Comparison of ENCODE assay signal across 1 cellular context in the genomic region with DNA sequence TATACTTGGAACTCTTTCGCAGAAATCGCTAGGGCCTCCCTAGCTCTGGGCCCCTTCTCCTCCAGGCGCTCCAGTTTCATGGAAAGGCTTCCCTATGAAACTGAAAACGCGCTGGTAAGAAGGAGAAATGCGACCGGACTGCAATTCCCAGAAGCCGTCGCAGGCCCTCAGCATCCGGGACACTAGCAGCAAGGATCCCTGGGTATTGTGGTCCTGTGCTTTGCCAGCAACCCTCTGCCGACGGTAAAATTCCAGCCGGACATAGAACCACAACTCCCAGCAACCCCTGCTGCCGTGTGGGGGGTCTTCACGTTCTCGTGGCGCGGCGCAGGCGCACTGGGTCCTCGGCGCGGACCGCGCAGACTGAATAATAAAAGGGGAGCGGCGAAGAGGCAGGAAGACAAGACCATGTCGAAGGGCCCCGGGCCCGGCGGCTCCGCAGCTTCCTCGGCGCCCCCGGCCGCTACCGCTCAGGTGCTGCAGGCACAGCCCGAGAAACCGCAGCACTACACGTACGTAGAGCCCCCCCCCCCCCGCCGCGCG.
TF ChIP-seq lines count a peak whose summit lies in the region.

A gene with protein sequence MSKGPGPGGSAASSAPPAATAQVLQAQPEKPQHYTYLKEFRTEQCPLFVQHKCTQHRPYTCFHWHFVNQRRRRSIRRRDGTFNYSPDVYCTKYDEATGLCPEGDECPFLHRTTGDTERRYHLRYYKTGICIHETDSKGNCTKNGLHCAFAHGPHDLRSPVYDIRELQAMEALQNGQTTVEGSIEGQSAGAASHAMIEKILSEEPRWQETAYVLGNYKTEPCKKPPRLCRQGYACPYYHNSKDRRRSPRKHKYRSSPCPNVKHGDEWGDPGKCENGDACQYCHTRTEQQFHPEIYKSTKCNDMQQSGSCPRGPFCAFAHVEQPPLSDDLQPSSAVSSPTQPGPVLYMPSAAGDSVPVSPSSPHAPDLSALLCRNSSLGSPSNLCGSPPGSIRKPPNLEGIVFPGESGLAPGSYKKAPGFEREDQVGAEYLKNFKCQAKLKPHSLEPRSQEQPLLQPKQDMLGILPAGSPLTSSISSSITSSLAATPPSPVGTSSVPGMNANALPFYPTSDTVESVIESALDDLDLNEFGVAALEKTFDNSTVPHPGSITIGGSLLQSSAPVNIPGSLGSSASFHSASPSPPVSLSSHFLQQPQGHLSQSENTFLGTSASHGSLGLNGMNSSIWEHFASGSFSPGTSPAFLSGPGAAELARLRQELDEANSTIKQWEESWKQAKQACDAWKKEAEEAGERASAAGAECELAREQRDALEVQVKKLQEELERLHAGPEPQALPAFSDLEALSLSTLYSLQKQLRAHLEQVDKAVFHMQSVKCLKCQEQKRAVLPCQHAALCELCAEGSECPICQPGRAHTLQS (plus strand): TSS at position 334 of the 543 bp plus-strand sequence. CDS start 75 bp downstream, at position 409.

TF ChIP-seq in HEK293, 187 proteins besides CTCF, POLR2A, EP300 and RAD21 (continued from another document and continues in another):
- TF ChIP-seq, protein P1, sequence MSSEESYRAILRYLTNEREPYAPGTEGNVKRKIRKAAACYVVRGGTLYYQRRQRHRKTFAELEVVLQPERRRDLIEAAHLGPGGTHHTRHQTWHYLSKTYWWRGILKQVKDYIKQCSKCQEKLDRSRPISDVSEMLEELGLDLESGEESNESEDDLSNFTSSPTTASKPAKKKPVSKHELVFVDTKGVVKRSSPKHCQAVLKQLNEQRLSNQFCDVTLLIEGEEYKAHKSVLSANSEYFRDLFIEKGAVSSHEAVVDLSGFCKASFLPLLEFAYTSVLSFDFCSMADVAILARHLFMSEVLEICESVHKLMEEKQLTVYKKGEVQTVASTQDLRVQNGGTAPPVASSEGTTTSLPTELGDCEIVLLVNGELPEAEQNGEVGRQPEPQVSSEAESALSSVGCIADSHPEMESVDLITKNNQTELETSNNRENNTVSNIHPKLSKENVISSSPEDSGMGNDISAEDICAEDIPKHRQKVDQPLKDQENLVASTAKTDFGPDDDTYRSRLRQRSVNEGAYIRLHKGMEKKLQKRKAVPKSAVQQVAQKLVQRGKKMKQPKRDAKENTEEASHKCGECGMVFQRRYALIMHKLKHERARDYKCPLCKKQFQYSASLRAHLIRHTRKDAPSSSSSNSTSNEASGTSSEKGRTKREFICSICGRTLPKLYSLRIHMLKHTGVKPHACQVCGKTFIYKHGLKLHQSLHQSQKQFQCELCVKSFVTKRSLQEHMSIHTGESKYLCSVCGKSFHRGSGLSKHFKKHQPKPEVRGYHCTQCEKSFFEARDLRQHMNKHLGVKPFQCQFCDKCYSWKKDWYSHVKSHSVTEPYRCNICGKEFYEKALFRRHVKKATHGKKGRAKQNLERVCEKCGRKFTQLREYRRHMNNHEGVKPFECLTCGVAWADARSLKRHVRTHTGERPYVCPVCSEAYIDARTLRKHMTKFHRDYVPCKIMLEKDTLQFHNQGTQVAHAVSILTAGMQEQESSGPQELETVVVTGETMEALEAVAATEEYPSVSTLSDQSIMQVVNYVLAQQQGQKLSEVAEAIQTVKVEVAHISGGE (tag by site-specific recombination; conservative IDR thresholded peaks at IDR 0.05; ENCODE audit: low read depth), result no peak
- no peak for TF ChIP-seq ZNF677 (tag by site-specific recombination; IDR thresholded peaks at IDR 0.05)
- TF ChIP-seq, protein P2, sequence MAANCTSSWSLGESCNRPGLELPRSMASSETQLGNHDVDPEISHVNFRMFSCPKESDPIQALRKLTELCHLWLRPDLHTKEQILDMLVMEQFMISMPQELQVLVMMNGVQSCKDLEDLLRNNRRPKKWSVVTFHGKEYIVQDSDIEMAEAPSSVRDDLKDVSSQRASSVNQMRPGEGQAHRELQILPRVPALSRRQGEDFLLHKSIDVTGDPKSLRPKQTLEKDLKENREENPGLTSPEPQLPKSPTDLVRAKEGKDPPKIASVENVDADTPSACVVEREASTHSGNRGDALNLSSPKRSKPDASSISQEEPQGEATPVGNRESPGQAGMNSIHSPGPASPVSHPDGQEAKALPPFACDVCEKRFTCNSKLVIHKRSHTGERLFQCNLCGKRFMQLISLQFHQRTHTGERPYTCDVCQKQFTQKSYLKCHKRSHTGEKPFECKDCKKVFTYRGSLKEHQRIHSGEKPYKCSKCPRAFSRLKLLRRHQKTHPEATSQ (tag by site-specific recombination; IDR thresholded peaks at IDR 0.05), result no peak
- TF ChIP-seq ZNF843 (tag by site-specific recombination; IDR thresholded peaks at IDR 0.05), result no peak
- peak; percentile 63 for TF ChIP-seq YY2 (tag by site-specific recombination; IDR thresholded peaks at IDR 0.05)
- TF ChIP-seq ZFP37 (tag by site-specific recombination; IDR thresholded peaks at IDR 0.05), result no peak
- 0 out of 2 replicates have a peak, but pooled peaks have one; percentile 95 for TF ChIP-seq ZEB2 (tag by site-specific recombination; IDR thresholded peaks at IDR 0.05)
- TF ChIP-seq ZBTB7A (tag by site-specific recombination; IDR thresholded peaks at IDR 0.05; ENCODE audit: low read depth), result peak; percentile 71; the same call in 1 of the 2 replicates
- peak; percentile 57; the same call in 1 of the 2 replicates for TF ChIP-seq TRIM28 (IDR thresholded peaks at IDR 0.05; ENCODE audit: borderline replicate concordance, low read length)
- TF ChIP-seq ZNF596 (tag by site-specific recombination; IDR thresholded peaks at IDR 0.05), result no peak
- TF ChIP-seq, protein P3, sequence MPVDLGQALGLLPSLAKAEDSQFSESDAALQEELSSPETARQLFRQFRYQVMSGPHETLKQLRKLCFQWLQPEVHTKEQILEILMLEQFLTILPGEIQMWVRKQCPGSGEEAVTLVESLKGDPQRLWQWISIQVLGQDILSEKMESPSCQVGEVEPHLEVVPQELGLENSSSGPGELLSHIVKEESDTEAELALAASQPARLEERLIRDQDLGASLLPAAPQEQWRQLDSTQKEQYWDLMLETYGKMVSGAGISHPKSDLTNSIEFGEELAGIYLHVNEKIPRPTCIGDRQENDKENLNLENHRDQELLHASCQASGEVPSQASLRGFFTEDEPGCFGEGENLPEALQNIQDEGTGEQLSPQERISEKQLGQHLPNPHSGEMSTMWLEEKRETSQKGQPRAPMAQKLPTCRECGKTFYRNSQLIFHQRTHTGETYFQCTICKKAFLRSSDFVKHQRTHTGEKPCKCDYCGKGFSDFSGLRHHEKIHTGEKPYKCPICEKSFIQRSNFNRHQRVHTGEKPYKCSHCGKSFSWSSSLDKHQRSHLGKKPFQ (tag by site-specific recombination; IDR thresholded peaks at IDR 0.05), result 0 out of 2 replicates have a peak, but pooled peaks have one; percentile 42
- no peak for TF ChIP-seq BCL11B (tag by site-specific recombination; IDR thresholded peaks at IDR 0.05; ENCODE audit: low read depth)
- no peak for TF ChIP-seq ZNF16 (tag by site-specific recombination; IDR thresholded peaks at IDR 0.05; ENCODE audit: low read depth)
- TF ChIP-seq GLIS2 (tag by site-specific recombination; IDR thresholded peaks at IDR 0.05), result peak; percentile 97
- TF ChIP-seq ZNF658 (tag by site-specific recombination; IDR thresholded peaks at IDR 0.05), result no peak
- TF ChIP-seq ZNF335 (tag by site-specific recombination; conservative IDR thresholded peaks at IDR 0.05), result peak; percentile 97
- TF ChIP-seq ZNF37A (tag by site-specific recombination; IDR thresholded peaks at IDR 0.05), result no peak
- no peak for TF ChIP-seq ZNF132 (tag by site-specific recombination; IDR thresholded peaks at IDR 0.05; ENCODE audit: borderline replicate concordance)
- no peak for TF ChIP-seq ZNF747 (tag by site-specific recombination; IDR thresholded peaks at IDR 0.05)
- no peak for TF ChIP-seq ZNF426 (tag by site-specific recombination; IDR thresholded peaks at IDR 0.05)
- no peak for TF ChIP-seq GFI1B (tag by site-specific recombination; IDR thresholded peaks at IDR 0.05)
- TF ChIP-seq ZBTB17 (tag by site-specific recombination; IDR thresholded peaks at IDR 0.05), result peak; percentile 58
- TF ChIP-seq ZFP41 (tag by site-specific recombination; IDR thresholded peaks at IDR 0.05; ENCODE audit: borderline replicate concordance), result no peak
- peak; percentile 67 for TF ChIP-seq ZNF341 (tag by site-specific recombination; IDR thresholded peaks at IDR 0.05; ENCODE audit: low read depth)
- no peak for TF ChIP-seq ZBTB48 (tag by site-specific recombination; IDR thresholded peaks at IDR 0.05)
- TF ChIP-seq, protein P4, sequence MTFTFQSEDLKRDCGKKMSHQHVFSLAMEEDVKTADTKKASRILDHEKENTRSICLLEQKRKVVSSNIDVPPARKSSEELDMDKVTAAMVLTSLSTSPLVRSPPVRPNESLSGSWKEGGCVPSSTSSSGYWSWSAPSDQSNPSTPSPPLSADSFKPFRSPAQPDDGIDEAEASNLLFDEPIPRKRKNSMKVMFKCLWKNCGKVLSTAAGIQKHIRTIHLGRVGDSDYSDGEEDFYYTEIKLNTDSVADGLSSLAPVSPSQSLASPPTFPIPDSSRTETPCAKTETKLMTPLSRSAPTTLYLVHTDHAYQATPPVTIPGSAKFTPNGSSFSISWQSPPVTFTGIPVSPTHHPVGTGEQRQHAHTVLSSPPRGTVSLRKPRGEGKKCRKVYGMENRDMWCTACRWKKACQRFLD (tag by site-specific recombination; IDR thresholded peaks at IDR 0.05), result no peak
- peak; percentile 64; the same call in 1 of the 2 replicates for TF ChIP-seq ZNF366 (tag by site-specific recombination; conservative IDR thresholded peaks at IDR 0.05)
- no peak for TF ChIP-seq ZNF791 (tag by site-specific recombination; IDR thresholded peaks at IDR 0.05)
- TF ChIP-seq ZNF214 (tag by site-specific recombination; IDR thresholded peaks at IDR 0.05; ENCODE audit: borderline replicate concordance), result no peak
- no peak for TF ChIP-seq ZNF560 (tag by site-specific recombination; IDR thresholded peaks at IDR 0.05; ENCODE audit: borderline replicate concordance)
- TF ChIP-seq ZNF19 (tag by site-specific recombination; IDR thresholded peaks at IDR 0.05; ENCODE audit: low read depth), result no peak
- no peak for TF ChIP-seq KLF7 (tag by site-specific recombination; IDR thresholded peaks at IDR 0.05; ENCODE audit: borderline replicate concordance)
- TF ChIP-seq ZFP3 (tag by site-specific recombination; IDR thresholded peaks at IDR 0.05; ENCODE audit: low read depth), result no peak
- TF ChIP-seq ZNF239 (tag by site-specific recombination; IDR thresholded peaks at IDR 0.05), result no peak
- no peak for TF ChIP-seq ZNF350 (tag by site-specific recombination; IDR thresholded peaks at IDR 0.05)
- no peak for TF ChIP-seq ZNF529 (tag by site-specific recombination; IDR thresholded peaks at IDR 0.05; ENCODE audit: insufficient replicate concordance)
- TF ChIP-seq, protein P5, sequence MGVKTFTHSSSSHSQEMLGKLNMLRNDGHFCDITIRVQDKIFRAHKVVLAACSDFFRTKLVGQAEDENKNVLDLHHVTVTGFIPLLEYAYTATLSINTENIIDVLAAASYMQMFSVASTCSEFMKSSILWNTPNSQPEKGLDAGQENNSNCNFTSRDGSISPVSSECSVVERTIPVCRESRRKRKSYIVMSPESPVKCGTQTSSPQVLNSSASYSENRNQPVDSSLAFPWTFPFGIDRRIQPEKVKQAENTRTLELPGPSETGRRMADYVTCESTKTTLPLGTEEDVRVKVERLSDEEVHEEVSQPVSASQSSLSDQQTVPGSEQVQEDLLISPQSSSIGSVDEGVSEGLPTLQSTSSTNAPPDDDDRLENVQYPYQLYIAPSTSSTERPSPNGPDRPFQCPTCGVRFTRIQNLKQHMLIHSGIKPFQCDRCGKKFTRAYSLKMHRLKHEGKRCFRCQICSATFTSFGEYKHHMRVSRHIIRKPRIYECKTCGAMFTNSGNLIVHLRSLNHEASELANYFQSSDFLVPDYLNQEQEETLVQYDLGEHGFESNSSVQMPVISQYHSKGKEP (tag by site-specific recombination; IDR thresholded peaks at IDR 0.05), result no peak; the same call in 1 of the 2 replicates
- TF ChIP-seq, protein P6, sequence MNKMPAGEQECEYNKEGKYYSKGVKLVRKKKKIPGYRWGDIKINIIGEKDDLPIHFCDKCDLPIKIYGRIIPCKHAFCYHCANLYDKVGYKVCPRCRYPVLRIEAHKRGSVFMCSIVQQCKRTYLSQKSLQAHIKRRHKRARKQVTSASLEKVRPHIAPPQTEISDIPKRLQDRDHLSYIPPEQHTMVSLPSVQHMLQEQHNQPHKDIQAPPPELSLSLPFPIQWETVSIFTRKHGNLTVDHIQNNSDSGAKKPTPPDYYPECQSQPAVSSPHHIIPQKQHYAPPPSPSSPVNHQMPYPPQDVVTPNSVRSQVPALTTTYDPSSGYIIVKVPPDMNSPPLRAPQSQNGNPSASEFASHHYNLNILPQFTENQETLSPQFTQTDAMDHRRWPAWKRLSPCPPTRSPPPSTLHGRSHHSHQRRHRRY (tag by site-specific recombination; IDR thresholded peaks at IDR 0.05), result no peak
- 0 out of 2 replicates have a peak, but pooled peaks have one; percentile 3 for TF ChIP-seq ZFHX2 (tag by site-specific recombination; conservative IDR thresholded peaks at IDR 0.05)
- no peak for TF ChIP-seq SCRT1 (tag by site-specific recombination; IDR thresholded peaks at IDR 0.05; ENCODE audit: borderline replicate concordance)
- TF ChIP-seq, protein P7, sequence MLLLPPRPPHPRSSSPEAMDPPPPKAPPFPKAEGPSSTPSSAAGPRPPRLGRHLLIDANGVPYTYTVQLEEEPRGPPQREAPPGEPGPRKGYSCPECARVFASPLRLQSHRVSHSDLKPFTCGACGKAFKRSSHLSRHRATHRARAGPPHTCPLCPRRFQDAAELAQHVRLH (tag by site-specific recombination; IDR thresholded peaks at IDR 0.05), result peak; percentile 93
- TF ChIP-seq ZNF266 (tag by site-specific recombination; IDR thresholded peaks at IDR 0.05; ENCODE audit: low read depth), result no peak
- peak; percentile 98 for TF ChIP-seq ZNF76 (tag by site-specific recombination; IDR thresholded peaks at IDR 0.05; ENCODE audit: borderline replicate concordance, low read depth)
- no peak for TF ChIP-seq ZBTB21 (tag by site-specific recombination; IDR thresholded peaks at IDR 0.05)
- TF ChIP-seq ZNF621 (tag by site-specific recombination; IDR thresholded peaks at IDR 0.05), result no peak
- TF ChIP-seq, protein P8, sequence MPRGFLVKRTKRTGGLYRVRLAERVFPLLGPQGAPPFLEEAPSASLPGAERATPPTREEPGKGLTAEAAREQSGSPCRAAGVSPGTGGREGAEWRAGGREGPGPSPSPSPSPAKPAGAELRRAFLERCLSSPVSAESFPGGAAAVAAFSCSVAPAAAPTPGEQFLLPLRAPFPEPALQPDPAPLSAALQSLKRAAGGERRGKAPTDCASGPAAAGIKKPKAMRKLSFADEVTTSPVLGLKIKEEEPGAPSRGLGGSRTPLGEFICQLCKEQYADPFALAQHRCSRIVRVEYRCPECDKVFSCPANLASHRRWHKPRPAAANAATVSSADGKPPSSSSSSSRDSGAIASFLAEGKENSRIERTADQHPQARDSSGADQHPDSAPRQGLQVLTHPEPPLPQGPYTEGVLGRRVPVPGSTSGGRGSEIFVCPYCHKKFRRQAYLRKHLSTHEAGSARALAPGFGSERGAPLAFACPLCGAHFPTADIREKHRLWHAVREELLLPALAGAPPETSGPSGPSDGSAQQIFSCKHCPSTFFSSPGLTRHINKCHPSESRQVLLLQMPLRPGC (tag by site-specific recombination; IDR thresholded peaks at IDR 0.05), result 0 out of 2 replicates have a peak, but pooled peaks have one; percentile 0
